12 cellular contexts compared by ENCODE assay signal in genomic region chr17:3894188-3894587, GRCh38. TPM values are rescaled to one million over a fixed set of nuclear protein-coding genes. Genes with fewer than 3 reads are reported as not detected.
DNase-seq lines count a peak whose midpoint lies in the region; ATAC-seq lines count a peak whose summit lies in the region.
"Had no signal": no experiment of that assay in that cellular context is flagged by ENCODE, and none has a peak within 500 bp of the region (broad histone marks: within the 10 kb centered on the region; RNA-seq: fewer than 3 reads in every experiment).

No MANE protein-coding gene starts in this region.

- peak overlapping the region; percentile 77 for H3K27ac Mint-ChIP-seq in activated CD4-positive, alpha-beta T cell treated with anti-CD3 and anti-CD28 coated beads for 36 hours
- H3K27ac Mint-ChIP-seq in activated T-helper 1 cell treated with anti-CD3 and anti-CD28 coated beads, Interleukin-12 subunit alpha, Interleukin-12 subunit beta, Interleukin-2, Interleukin-4 antibody, amounts not matched to agents 30 ng/mL and 10 ng/mL and 1 ng/mL, durations not matched to agents 14 hours and 24 hours and 36 hours, result peak overlapping the region; percentile 86
- peak overlapping the region; percentile 87 for H3K27ac Mint-ChIP-seq in stimulated activated effector memory CD8-positive, alpha-beta T cell treated with anti-CD3 and anti-CD28 coated beads, Interleukin-12 subunit alpha, Interleukin-12 subunit beta, amount 100 ng/mL, for 72 hours

- H3K27ac ChIP-seq in layer of hippocampus (ENCODE audit: low read depth, low read length), result peak overlapping the region; percentile 25

- H3K4me3 Mint-ChIP-seq in activated CD4-positive, alpha-beta T cell treated with anti-CD3 and anti-CD28 coated beads for 36 hours, result peak overlapping the region; percentile 75
- H3K4me3 Mint-ChIP-seq in activated T-helper 1 cell treated with anti-CD3 and anti-CD28 coated beads, Interleukin-12 subunit alpha, Interleukin-12 subunit beta, Interleukin-2, Interleukin-4 antibody, amounts not matched to agents 30 ng/mL and 10 ng/mL and 1 ng/mL, durations not matched to agents 14 hours and 24 hours and 36 hours, result peak overlapping the region; percentile 82
- peak overlapping the region; percentile 71 for H3K4me3 Mint-ChIP-seq in stimulated activated effector memory CD8-positive, alpha-beta T cell treated with anti-CD3 and anti-CD28 coated beads, Interleukin-12 subunit alpha, Interleukin-12 subunit beta, amount 100 ng/mL, for 72 hours

- DNase-seq in activated CD4-positive, alpha-beta T cell treated with anti-CD3 and anti-CD28 coated beads for 36 hours, result no peak
- DNase-seq in activated CD4-positive, alpha-beta T cell treated with anti-CD3 and anti-CD28 coated beads for 4 hours, result no peak
- DNase-seq in activated T-helper 1 cell treated with anti-CD3 and anti-CD28 coated beads, Interleukin-12 subunit alpha, Interleukin-12 subunit beta, Interleukin-2, Interleukin-4 antibody, amounts not matched to agents 30 ng/mL and 10 ng/mL and 1 ng/mL, durations not matched to agents 14 hours and 24 hours and 36 hours (ENCODE audit: low spot score), result no peak
- DNase-seq in stimulated activated effector memory CD8-positive, alpha-beta T cell treated with anti-CD3 and anti-CD28 coated beads, Interleukin-12 subunit alpha, Interleukin-12 subunit beta, amount 100 ng/mL, for 72 hours (ENCODE audit: low spot score in 2 of 2), result no peak
- DNase-seq in SK-N-DZ (ENCODE audit: low spot score), result no peak
- no peak for DNase-seq in DMS 273 (lab: John Stamatoyannopoulos, UW; ENCODE audit: unreplicated experiment)
- DNase-seq: islet precursor cell, NCI-H2171 treated with DMSO at 0.1 percent for 48 hours, SIG-M5 had no signal

- no peaks in the 10 kb centered on the region for H3K9me3 Mint-ChIP-seq in activated CD4-positive, alpha-beta T cell treated with anti-CD3 and anti-CD28 coated beads for 36 hours (ENCODE audit: low read depth)
- H3K9me3 Mint-ChIP-seq in activated T-helper 1 cell treated with anti-CD3 and anti-CD28 coated beads, Interleukin-12 subunit alpha, Interleukin-12 subunit beta, Interleukin-2, Interleukin-4 antibody, amounts not matched to agents 30 ng/mL and 10 ng/mL and 1 ng/mL, durations not matched to agents 14 hours and 24 hours and 36 hours, result no peaks in the 10 kb centered on the region
- no peaks in the 10 kb centered on the region for H3K9me3 Mint-ChIP-seq in stimulated activated effector memory CD8-positive, alpha-beta T cell treated with anti-CD3 and anti-CD28 coated beads, Interleukin-12 subunit alpha, Interleukin-12 subunit beta, amount 100 ng/mL, for 72 hours

- H3K36me3 Mint-ChIP-seq in activated CD4-positive, alpha-beta T cell treated with anti-CD3 and anti-CD28 coated beads for 36 hours (ENCODE audit: low read depth), result no peaks in the 10 kb centered on the region
- H3K36me3 Mint-ChIP-seq in activated T-helper 1 cell treated with anti-CD3 and anti-CD28 coated beads, Interleukin-12 subunit alpha, Interleukin-12 subunit beta, Interleukin-2, Interleukin-4 antibody, amounts not matched to agents 30 ng/mL and 10 ng/mL and 1 ng/mL, durations not matched to agents 14 hours and 24 hours and 36 hours (ENCODE audit: low read depth), result no peaks in the 10 kb centered on the region
- H3K36me3 Mint-ChIP-seq in stimulated activated effector memory CD8-positive, alpha-beta T cell treated with anti-CD3 and anti-CD28 coated beads, Interleukin-12 subunit alpha, Interleukin-12 subunit beta, amount 100 ng/mL, for 72 hours, result peaks cover 9% of the 10 kb centered on the region

- CTCF ChIA-PET in activated CD4-positive, alpha-beta T cell treated with anti-CD3 and anti-CD28 coated beads for 36 hours (lab: Charles Lee), result interaction anchor here (0.8 to 2.6 kb wide), 7 partner anchors 10 to 248 kb away, joined by 3 to 16 read pairs (median 4); no protein-coding TSS in a partner anchor

- no peak for ATAC-seq in activated CD4-positive, alpha-beta T cell treated with anti-CD3 and anti-CD28 coated beads for 36 hours
- no peak for ATAC-seq in stimulated activated effector memory CD8-positive, alpha-beta T cell treated with anti-CD3 and anti-CD28 coated beads, Interleukin-12 subunit alpha, Interleukin-12 subunit beta, amount 100 ng/mL, for 72 hours
- no peak for ATAC-seq in GM19023 (IDR thresholded peaks at IDR 0.05; ENCODE audit: unreplicated experiment)

- peaks cover 29% of the 10 kb centered on the region for H3K4me1 Mint-ChIP-seq in activated CD4-positive, alpha-beta T cell treated with anti-CD3 and anti-CD28 coated beads for 36 hours
- peaks cover 30% of the 10 kb centered on the region for H3K4me1 Mint-ChIP-seq in activated T-helper 1 cell treated with anti-CD3 and anti-CD28 coated beads, Interleukin-12 subunit alpha, Interleukin-12 subunit beta, Interleukin-2, Interleukin-4 antibody, amounts not matched to agents 30 ng/mL and 10 ng/mL and 1 ng/mL, durations not matched to agents 14 hours and 24 hours and 36 hours (ENCODE audit: low read depth)
- H3K4me1 Mint-ChIP-seq in stimulated activated effector memory CD8-positive, alpha-beta T cell treated with anti-CD3 and anti-CD28 coated beads, Interleukin-12 subunit alpha, Interleukin-12 subunit beta, amount 100 ng/mL, for 72 hours, result peaks cover 32% of the 10 kb centered on the region

- no peaks in the 10 kb centered on the region for H3K27me3 Mint-ChIP-seq in activated CD4-positive, alpha-beta T cell treated with anti-CD3 and anti-CD28 coated beads for 36 hours
- H3K27me3 Mint-ChIP-seq in activated T-helper 1 cell treated with anti-CD3 and anti-CD28 coated beads, Interleukin-12 subunit alpha, Interleukin-12 subunit beta, Interleukin-2, Interleukin-4 antibody, amounts not matched to agents 30 ng/mL and 10 ng/mL and 1 ng/mL, durations not matched to agents 14 hours and 24 hours and 36 hours (ENCODE audit: insufficient read depth), result no peaks in the 10 kb centered on the region

- POLR2A ChIA-PET in activated CD4-positive, alpha-beta T cell treated with anti-CD3 and anti-CD28 coated beads for 36 hours (lab: Charles Lee), result no interaction called here

- intact Hi-C loops in activated CD4-positive, alpha-beta T cell treated with anti-CD3 and anti-CD28 coated beads for 36 hours (cut with DNase I, micrococcal nuclease), result loop anchor here in 1 of 2 experiments (5.0 kb wide), 2 partner anchors 172 to 368 kb away; partner anchors contain the start of genes ANKFY1 and HASPIN
- intact Hi-C loops in activated T-helper 1 cell treated with anti-CD3 and anti-CD28 coated beads, Interleukin-12 subunit alpha, Interleukin-12 subunit beta, Interleukin-2, Interleukin-4 antibody, amounts not matched to agents 30 ng/mL and 10 ng/mL and 1 ng/mL, durations not matched to agents 14 hours and 24 hours and 36 hours (cut with micrococcal nuclease), result loop anchor here (5.0 to 10.0 kb wide), 4 partner anchors 172 to 1071 kb away; partner anchors contain the start of genes ANKFY1, EMC6, HASPIN and SPAG7

- no peaks in the 10 kb centered on the region for H3K27me3 ChIP-seq in layer of hippocampus (ENCODE audit: control insufficient read depth, insufficient read depth, low read length)
- H3K27me3 ChIP-seq: tibial nerve had no signal

RNA-seq across cellular contexts. Expression of gene CAMKK1, which starts 1.3 kb away (rescaled TPM):
- total RNA-seq in activated CD4-positive, alpha-beta T cell treated with anti-CD3 and anti-CD28 coated beads for 36 hours, result 1 to 10 TPM; 4.5 to 5.4 TPM
- 6.1 and 7.8 TPM in 2 replicates for total RNA-seq in activated T-helper 1 cell treated with anti-CD3 and anti-CD28 coated beads, Interleukin-12 subunit alpha, Interleukin-12 subunit beta, Interleukin-2, Interleukin-4 antibody, amounts not matched to agents 30 ng/mL and 10 ng/mL and 1 ng/mL, durations not matched to agents 14 hours and 24 hours and 36 hours
- polyA plus RNA-seq in SK-N-DZ (2014; cell fraction: cytosol; rRNA removed), result 7.0 and 7.4 TPM in 2 replicates
- polyA plus RNA-seq in SK-N-DZ (2014; cell fraction: nucleus; rRNA removed), result 17.1 and 18.6 TPM in 2 replicates

RNA-seq across cellular contexts. Expression of gene P2RX1, which starts 22.1 kb away (rescaled TPM):
- total RNA-seq in activated CD4-positive, alpha-beta T cell treated with anti-CD3 and anti-CD28 coated beads for 36 hours, result under 1 TPM; 0.72 to 0.89 TPM
- 0.13 and 0.34 TPM in 2 replicates for total RNA-seq in activated T-helper 1 cell treated with anti-CD3 and anti-CD28 coated beads, Interleukin-12 subunit alpha, Interleukin-12 subunit beta, Interleukin-2, Interleukin-4 antibody, amounts not matched to agents 30 ng/mL and 10 ng/mL and 1 ng/mL, durations not matched to agents 14 hours and 24 hours and 36 hours
- polyA plus RNA-seq in SK-N-DZ (2014; cell fraction: cytosol; rRNA removed), result not detected in 2 replicates
- polyA plus RNA-seq in SK-N-DZ (2014; cell fraction: nucleus; rRNA removed), result 0.05 and 0.23 TPM in 2 replicates

RNA-seq across cellular contexts. Expression of gene NCBP3, which starts 48.1 kb away (rescaled TPM):
- total RNA-seq in activated CD4-positive, alpha-beta T cell treated with anti-CD3 and anti-CD28 coated beads for 36 hours, result 10 to 100 TPM; 35.9 to 44.6 TPM
- total RNA-seq in activated T-helper 1 cell treated with anti-CD3 and anti-CD28 coated beads, Interleukin-12 subunit alpha, Interleukin-12 subunit beta, Interleukin-2, Interleukin-4 antibody, amounts not matched to agents 30 ng/mL and 10 ng/mL and 1 ng/mL, durations not matched to agents 14 hours and 24 hours and 36 hours, result 54.2 and 56.0 TPM in 2 replicates
- 20.2 and 26.5 TPM in 2 replicates for polyA plus RNA-seq in SK-N-DZ (2014; cell fraction: cytosol; rRNA removed)
- 53.8 and 77.3 TPM in 2 replicates for polyA plus RNA-seq in SK-N-DZ (2014; cell fraction: nucleus; rRNA removed)
